1 cellular context compared by ENCODE assay signal in genomic region chr12:22544038-22544979, GRCh38.
A peak's percentile ranks its signal among the peaks of the same experiment; 100 is the strongest.
TF ChIP-seq lines count a peak whose summit lies in the region.

TSS of gene C2CD5 (minus strand) at chr12:22544542. CDS start at chr12:22544150, 392 bp downstream.

TF ChIP-seq in K562, 482 proteins besides CTCF, POLR2A, EP300 and RAD21 (continued from another document and continues in another):
- TF ChIP-seq CEBPZ (IDR thresholded peaks at IDR 0.05; ENCODE audit: borderline replicate concordance, low read depth, low read length) (no peak), NFE2 (IDR thresholded peaks at IDR 0.05; ENCODE audit: low read depth) (no peak), MECOM (CRISPR knock-in tag; IDR thresholded peaks at IDR 0.05) (0 out of 2 replicates have a peak, but pooled peaks have one; percentile 19), SMAD1 (IDR thresholded peaks at IDR 0.05; ENCODE audit: low read depth, low read length, partially characterized antibody) (peak; percentile 45), RBM17 (IDR thresholded peaks at IDR 0.05; ENCODE audit: borderline replicate concordance, low read depth, low read length) (no peak), FOSL1 (tag; conservative IDR thresholded peaks at IDR 0.05) (no peak), NFIC (IDR thresholded peaks at IDR 0.05) (peak; percentile 30), GTF2F1 (IDR thresholded peaks at IDR 0.05; ENCODE audit: low read depth, low read length) (no peak), MAFF (IDR thresholded peaks at IDR 0.05; ENCODE audit: low read length) (no peak), ZBTB1 (CRISPR knock-in tag; IDR thresholded peaks at IDR 0.05; ENCODE audit: borderline replicate concordance, low read depth) (no peak), STAG1 (CRISPR knock-in tag; IDR thresholded peaks at IDR 0.05; ENCODE audit: borderline replicate concordance) (no peak), EGR1 (conservative IDR thresholded peaks at IDR 0.05) (peak; percentile 75), NCOR1 (IDR thresholded peaks at IDR 0.05) (no peak), ELF2 (CRISPR knock-in tag; IDR thresholded peaks at IDR 0.05) (0 out of 2 replicates have a peak, but pooled peaks have one; percentile 38), BRF2 (IDR thresholded peaks at IDR 0.05; ENCODE audit: borderline replicate concordance, insufficient read depth, insufficient read length) (no peak), PRMT5 (CRISPR knock-in tag; IDR thresholded peaks at IDR 0.05) (no peak), SMARCA4 (IDR thresholded peaks at IDR 0.05) (no peak; the same call in 1 of the 2 replicates), OTX1 (CRISPR knock-in tag; IDR thresholded peaks at IDR 0.05) (no peak), BRD4 (IDR thresholded peaks at IDR 0.05) (no peak), RNF2 (IDR thresholded peaks at IDR 0.05) (peak; percentile 62; the same call in 1 of the 2 replicates), PRDM10 (IDR thresholded peaks at IDR 0.05; ENCODE audit: partially characterized antibody) (peak; percentile 61), CBX5 (IDR thresholded peaks at IDR 0.05; ENCODE audit: borderline replicate concordance, low read depth) (no peak; the same call in 1 of the 2 replicates), PCBP1 (IDR thresholded peaks at IDR 0.05; ENCODE audit: low read depth, low read length, poor library complexity, severe bottlenecking) (peak; percentile 36), E2F8 (IDR thresholded peaks at IDR 0.05; ENCODE audit: low read depth, partially characterized antibody) (peak; percentile 69), PHF20 (IDR thresholded peaks at IDR 0.05; ENCODE audit: partially characterized antibody) (peak; percentile 80), NELFE (IDR thresholded peaks at IDR 0.05; ENCODE audit: insufficient read depth, insufficient read length) (no peak), NONO (IDR thresholded peaks at IDR 0.05; ENCODE audit: low read depth in 2 of 2, low read length in 1 of 2) (peak; percentile 51 to 55; a peak in 2 of 4 replicates), SMAD3 (CRISPR knock-in tag; conservative IDR thresholded peaks at IDR 0.05) (no peak), PBX2 (CRISPR knock-in tag; IDR thresholded peaks at IDR 0.05; ENCODE audit: low read depth) (no peak), PBX2 (tag; conservative IDR thresholded peaks at IDR 0.05; ENCODE audit: low read depth) (peak; percentile 41; the same call in 1 of the 2 replicates), HOMEZ (CRISPR knock-in tag; IDR thresholded peaks at IDR 0.05) (no peak), FOXJ2 (tag; IDR thresholded peaks at IDR 0.05) (no peak; the same call in 1 of the 2 replicates), FOXP4 (CRISPR knock-in tag; IDR thresholded peaks at IDR 0.05; ENCODE audit: borderline replicate concordance) (no peak)
